8 cellular contexts compared by ENCODE assay signal in genomic region chr11:118437736-118438125, GRCh38. TPM values are rescaled to one million over a fixed set of nuclear protein-coding genes. Genes with fewer than 3 reads are reported as not detected.
DNase-seq lines count a peak whose midpoint lies in the region; ATAC-seq and TF ChIP-seq lines count a peak whose summit lies in the region.

No MANE protein-coding gene starts in this region.

- H4K20me1 ChIP-seq in HCT116 (ENCODE audit: insufficient read depth), result peaks cover 22% of the 10 kb centered on the region

- TF ChIP-seq CTCF in HCT116 (IDR thresholded peaks at IDR 0.05 in 2 of 3, conservative IDR thresholded peaks at IDR 0.05 in 1 of 3; ENCODE audit: borderline replicate concordance in 1 of 3, insufficient read depth in 1 of 3, low read depth in 2 of 3, low read length in 2 of 3), result no peak

- no peaks in the 10 kb centered on the region for H3K9me3 ChIP-seq in HCT116 (ENCODE audit: control insufficient read depth in 1 of 2, insufficient read depth in 1 of 2, low read depth in 1 of 2, low read length in 2 of 2)

- peaks cover 63% of the 10 kb centered on the region for H3K79me2 ChIP-seq in ACC112 (ENCODE audit: control insufficient read depth, insufficient read depth, low read length, unreplicated experiment)
- H3K79me2 ChIP-seq in HCT116 (ENCODE audit: insufficient read depth, low read length), result peaks cover 62% of the 10 kb centered on the region

- CTCF ChIA-PET in HCT116 (lab: Charles Lee), result no interaction called here

- H3K9me2 ChIP-seq in HCT116 (ENCODE audit: insufficient read depth), result no peaks in the 10 kb centered on the region

- peaks cover 33% of the 10 kb centered on the region for H3K4me1 ChIP-seq in ACC112 (ENCODE audit: control insufficient read depth, insufficient read depth, low read length, unreplicated experiment)
- peaks cover 16 to 36% of the 10 kb centered on the region in 2 experiments for H3K4me1 ChIP-seq in HCT116 (ENCODE audit: control insufficient read depth in 1 of 2, insufficient read depth in 2 of 2, low read length in 2 of 2)

- TSS peak; percentile 28 for BruUV-seq in HCT116 (replicated peaks; lab: Mats Ljungman, UMichigan)

- RAD21 ChIA-PET in HCT116 (lab: Charles Lee; ENCODE audit: low non-redundant PET in 1 of 2, low total read pairs in 2 of 2, uncharacterized antibody in 2 of 2, unreplicated experiment in 2 of 2), result no interaction called here

- H3K4me3 ChIP-seq in ACC112 (ENCODE audit: low read depth, low read length) (peak overlapping the region; percentile 92), HCT116 (replicated peaks in 1 of 2; ENCODE audit: low read depth in 1 of 2, low read length in 2 of 2) (peak overlapping the region; percentile 69 to 83)

- H3K27ac ChIP-seq in ACC112 (ENCODE audit: low read depth, low read length) (peak overlapping the region; percentile 60), HCT116 (ENCODE audit: low read depth, low read length) (no peak overlapping the region)

- no peak for ATAC-seq in HCT116
- no peak for ATAC-seq in HG02588 (IDR thresholded peaks at IDR 0.05; ENCODE audit: unreplicated experiment)

- H3K36me3 ChIP-seq in ACC112 (ENCODE audit: insufficient read depth, low read length) (peaks cover 8% of the 10 kb centered on the region; the same call in 1 of the 2 replicates), HCT116 (ENCODE audit: control insufficient read depth in 1 of 2, insufficient read depth in 2 of 2, low read length in 2 of 2) (no peaks in the 10 kb centered on the region)

- peak overlapping the region; percentile 92 for H3K4me2 ChIP-seq in HCT116 (ENCODE audit: low read length)

- POLR2A ChIA-PET in HCT116 (lab: Charles Lee), result no interaction called here

- intact Hi-C loops in HCT116 (cut with micrococcal nuclease), result no loop called here

- peak overlapping the region; percentile 79 for H3K9ac ChIP-seq in HCT116 (ENCODE audit: low read length)

- no peaks in the 10 kb centered on the region for H3K27me3 ChIP-seq in ACC112 (ENCODE audit: insufficient read depth, low read length)
- no peaks in the 10 kb centered on the region for H3K27me3 ChIP-seq in HCT116 (ENCODE audit: insufficient read depth, low read length)

- H2AFZ ChIP-seq in ACC112 (ENCODE audit: low read length, unreplicated experiment) (peak overlapping the region; percentile 2), HCT116 (ENCODE audit: low read depth, low read length, poor library complexity, severe bottlenecking) (no peak overlapping the region)

- TF ChIP-seq POLR2A in HCT116 (IDR thresholded peaks at IDR 0.05; ENCODE audit: borderline replicate concordance, extremely low read depth, insufficient read depth, insufficient read length), result no peak

- no peak for DNase-seq in HCT116 (ENCODE audit: low read depth, low spot score)
- DNase-seq in T follicular helper cell (ENCODE audit: low read depth), result peak; percentile 13
- peak; percentile 43 for DNase-seq in cerebellar cortex (ENCODE audit: low spot score)
- DNase-seq in medulla oblongata (ENCODE audit: extremely low spot score), result peak; percentile 34
- DNase-seq in stimulated activated naive CD4-positive, alpha-beta T cell treated with Interleukin-2 at 50 U/mL for 16 hours (lab: John Stamatoyannopoulos, UW), result peak; percentile 19
- no peak for DNase-seq in middle frontal gyrus (ENCODE audit: extremely low spot score, low spot score)

- no peak for TF ChIP-seq RAD21 in HCT116 (IDR thresholded peaks at IDR 0.05; ENCODE audit: low read depth)

TF ChIP-seq in HCT116, 20 proteins besides CTCF, POLR2A, EP300 and RAD21:
- no peak for TF ChIP-seq TCF7L2 (IDR thresholded peaks at IDR 0.05; ENCODE audit: borderline replicate concordance, extremely low read depth, insufficient read depth, insufficient read length)
- no peak for TF ChIP-seq SIN3A (IDR thresholded peaks at IDR 0.05; ENCODE audit: low read depth)
- TF ChIP-seq YY1 (IDR thresholded peaks at IDR 0.05; ENCODE audit: extremely low read depth, insufficient replicate concordance, low read depth, low read length), result no peak
- no peak for TF ChIP-seq ZBTB33 (IDR thresholded peaks at IDR 0.05; ENCODE audit: extremely low read depth, insufficient replicate concordance, low read length)
- no peak for TF ChIP-seq ATF3 (IDR thresholded peaks at IDR 0.05)
- TF ChIP-seq EZH2phosphoT487 (IDR thresholded peaks at IDR 0.05; ENCODE audit: borderline replicate concordance), result no peak
- TF ChIP-seq MAX (IDR thresholded peaks at IDR 0.05), result no peak
- no peak for TF ChIP-seq EZH2 (IDR thresholded peaks at IDR 0.05)
- TF ChIP-seq EGR1 (IDR thresholded peaks at IDR 0.05; ENCODE audit: low read depth), result no peak
- TF ChIP-seq SP1 (IDR thresholded peaks at IDR 0.05; ENCODE audit: low read depth), result no peak
- TF ChIP-seq ELF1 (IDR thresholded peaks at IDR 0.05; ENCODE audit: borderline replicate concordance, low read depth), result no peak
- no peak for TF ChIP-seq CEBPB (IDR thresholded peaks at IDR 0.05; ENCODE audit: low read depth)
- TF ChIP-seq SRF (IDR thresholded peaks at IDR 0.05; ENCODE audit: low read depth), result no peak
- TF ChIP-seq FOSL1 (IDR thresholded peaks at IDR 0.05; ENCODE audit: low read depth), result no peak
- TF ChIP-seq ZFX (IDR thresholded peaks at IDR 0.05), result no peak
- TF ChIP-seq REST (IDR thresholded peaks at IDR 0.05; ENCODE audit: low read depth), result no peak
- no peak for TF ChIP-seq JUND (IDR thresholded peaks at IDR 0.05)
- TF ChIP-seq CBX3 (IDR thresholded peaks at IDR 0.05; ENCODE audit: low read depth), result no peak
- TF ChIP-seq POLR2AphosphoS5 (IDR thresholded peaks at IDR 0.05; ENCODE audit: low read depth, low read length), result no peak
- no peak for TF ChIP-seq ZNF274 (IDR thresholded peaks at IDR 0.05; ENCODE audit: low read depth, low read length)

RNA-seq across cellular contexts. Expression of gene KMT2A, which starts 1.4 kb away (rescaled TPM):
- 50.4 TPM for total RNA-seq in HCT116 (2021; ENCODE audit: unreplicated experiment)
- polyA plus RNA-seq in HCT116 (2012), result 28.9 and 29.2 TPM in 2 replicates

RNA-seq across cellular contexts. Expression of gene ATP5MG, which starts 36.3 kb away (rescaled TPM):
- total RNA-seq in HCT116 (2021; ENCODE audit: unreplicated experiment), result 205 TPM
- polyA plus RNA-seq in HCT116 (2012), result 224 and 260 TPM in 2 replicates

Comparison
In these comparisons a context has a peak if more than half of its experiments do, and no peak if none do; other contexts are left out.
1. DNase-seq: peak in T follicular helper cell (single experiment), cerebellar cortex (single experiment), medulla oblongata (single experiment) and stimulated activated naive CD4-positive, alpha-beta T cell treated with Interleukin-2 at 50 U/mL for 16 hours (single experiment); none in HCT116 (single experiment) and middle frontal gyrus (single experiment).